Comparison of ENCODE assay signal across 8 cellular contexts in genomic region chr2:30165050-30165520, GRCh38. TPM values are rescaled to one million over a fixed set of nuclear protein-coding genes. Genes with fewer than 3 reads are reported as not detected.
DNase-seq lines count a peak whose midpoint lies in the region; ATAC-seq and TF ChIP-seq lines count a peak whose summit lies in the region.

No MANE protein-coding gene starts in this region.

- peaks cover 5% of the 10 kb centered on the region for H3K27me3 Mint-ChIP-seq in CD4-positive, CD25-positive, alpha-beta regulatory T cell
- no peaks in the 10 kb centered on the region for H3K27me3 Mint-ChIP-seq in chondrocyte (ENCODE audit: low read depth)

- no peaks in the 10 kb centered on the region for H3K9me3 ChIP-seq in CD4-positive, CD25-positive, alpha-beta regulatory T cell (ENCODE audit: control insufficient read depth in 2 of 2, low read length in 2 of 2)

- no peaks in the 10 kb centered on the region for H3K27me3 ChIP-seq in CD4-positive, CD25-positive, alpha-beta regulatory T cell (ENCODE audit: control insufficient read depth, insufficient read depth, low read length)

- peaks cover 2 to 16% (median 9%) of the 10 kb centered on the region in 4 donors for H3K4me1 Mint-ChIP-seq in CD4-positive, CD25-positive, alpha-beta regulatory T cell
- peaks cover 3% of the 10 kb centered on the region for H3K4me1 Mint-ChIP-seq in chondrocyte (ENCODE audit: low read depth)

- no peak overlapping the region for H3K4me3 Mint-ChIP-seq in CD4-positive, CD25-positive, alpha-beta regulatory T cell
- H3K4me3 Mint-ChIP-seq in chondrocyte (ENCODE audit: unreplicated experiment), result no peak overlapping the region

- H3K36me3 Mint-ChIP-seq in CD4-positive, CD25-positive, alpha-beta regulatory T cell, result peaks cover 20% of the 10 kb centered on the region
- H3K36me3 Mint-ChIP-seq in chondrocyte (ENCODE audit: low read depth), result peaks cover 6% of the 10 kb centered on the region

- no peak overlapping the region for H3K4me3 ChIP-seq in CD4-positive, CD25-positive, alpha-beta regulatory T cell (ENCODE audit: low read depth, low read length)
- H3K4me3 ChIP-seq in WI38 (ENCODE audit: low read depth, low read length), result no peak overlapping the region

- ATAC-seq in CD4-positive, CD25-positive, alpha-beta regulatory T cell (ENCODE audit: low read depth in 2 of 2), result peak; percentile 88 to 94
- peak; percentile 83 for ATAC-seq in HG03439 (IDR thresholded peaks at IDR 0.05; ENCODE audit: unreplicated experiment)

- H3K9me3 Mint-ChIP-seq in CD4-positive, CD25-positive, alpha-beta regulatory T cell, result no peaks in the 10 kb centered on the region
- H3K9me3 Mint-ChIP-seq in chondrocyte (ENCODE audit: low read depth), result no peaks in the 10 kb centered on the region

- DNase-seq in CD4-positive, CD25-positive, alpha-beta regulatory T cell, result peak; percentile 47 to 92 (median 83)
- DNase-seq in GM19240 (ENCODE audit: insufficient read length, low spot score), result peak; percentile 89
- peak; percentile 80 for DNase-seq in NCI-H345 (lab: John Stamatoyannopoulos, UW)
- no peak for DNase-seq in chondrocyte (ENCODE audit: low spot score)
- peak; percentile 94 for DNase-seq in left kidney (ENCODE audit: low read depth, low spot score)
- DNase-seq in stimulated activated CD4-positive, alpha-beta T cell treated with anti-CD3 and anti-CD28 coated beads, TNF-alpha, amount 100 ng/mL, for 48 hours (ENCODE audit: low read depth in 3 of 3), result peak; percentile 25 to 54 (median 27)

- H3K27ac Mint-ChIP-seq in CD4-positive, CD25-positive, alpha-beta regulatory T cell, result no peak overlapping the region
- peak overlapping the region; percentile 17 for H3K27ac Mint-ChIP-seq in chondrocyte (ENCODE audit: unreplicated experiment)

- H3K36me3 ChIP-seq in CD4-positive, CD25-positive, alpha-beta regulatory T cell (ENCODE audit: control insufficient read depth, insufficient read depth, low read length), result peaks cover 27% of the 10 kb centered on the region

- no peak overlapping the region for H3K27ac ChIP-seq in CD4-positive, CD25-positive, alpha-beta regulatory T cell (ENCODE audit: insufficient read depth, low read length, poor library complexity, severe bottlenecking)

- TF ChIP-seq CTCF in WI38 (IDR thresholded peaks at IDR 0.05; ENCODE audit: low read depth, low read length) (peak; percentile 77), chondrocyte (IDR thresholded peaks at IDR 0.05) (peak; percentile 98)

- no peaks in the 10 kb centered on the region for H3K4me1 ChIP-seq in CD4-positive, CD25-positive, alpha-beta regulatory T cell (ENCODE audit: control insufficient read depth, insufficient read depth, low read length, poor library complexity, severe bottlenecking)

RNA-seq across cellular contexts. Expression of gene YPEL5, which starts 18.3 kb away (rescaled TPM):
- total RNA-seq in CD4-positive, CD25-positive, alpha-beta regulatory T cell, result 616 TPM
- 100 to 1,000 TPM; 158 to 192 (median 168) TPM for polyA plus RNA-seq in CD4-positive, CD25-positive, alpha-beta regulatory T cell
- total RNA-seq in chondrocyte, result 75.3 to 93.3 TPM (median 82.8 TPM) in 3 replicates
